Comparison of ENCODE assay signal across 1 cellular context in the genomic region with DNA sequence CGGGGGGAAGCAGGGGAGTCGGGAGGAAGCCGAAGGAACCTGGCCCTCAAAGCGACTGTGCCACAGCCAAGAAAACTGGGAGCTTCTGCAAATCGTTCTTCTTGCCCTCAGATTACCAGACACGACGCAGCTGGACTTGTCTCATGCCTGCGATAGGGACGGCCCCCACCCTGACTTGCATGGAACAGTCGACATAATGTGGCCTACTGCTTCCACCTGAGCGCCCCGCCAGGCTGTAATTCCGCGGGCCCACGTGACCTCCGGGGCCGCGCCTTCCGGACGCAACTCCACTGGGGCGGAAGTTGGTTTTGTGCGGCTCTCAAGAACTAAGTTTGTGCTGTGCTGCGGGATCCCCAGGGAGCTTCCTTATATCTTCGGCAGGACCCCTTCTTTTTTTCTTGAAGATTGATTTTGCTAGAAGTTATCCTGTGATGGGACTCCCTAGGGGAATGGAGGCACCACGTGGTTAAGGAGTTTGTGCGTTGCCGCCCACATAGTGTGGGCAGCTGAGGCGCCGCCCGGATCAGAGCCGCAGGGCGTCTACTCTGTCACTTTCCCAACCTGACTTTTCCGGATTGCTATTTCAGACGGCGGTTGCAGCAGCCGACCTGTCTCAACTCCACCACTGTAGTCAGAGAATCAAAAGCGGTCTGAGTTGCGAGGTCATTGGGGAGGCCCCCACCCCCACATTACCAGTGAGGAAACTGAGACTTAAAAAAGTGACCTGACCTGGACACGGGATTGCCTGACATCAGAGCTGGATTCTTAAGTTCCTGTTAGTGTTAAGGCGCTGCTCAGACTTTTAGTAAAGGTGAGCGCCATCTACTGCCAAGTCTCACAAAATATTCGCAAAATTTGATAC.
TF ChIP-seq lines count a peak whose summit lies in the region.

No MANE protein-coding gene starts in this region.

TF ChIP-seq in K562, 482 proteins besides CTCF, POLR2A, EP300 and RAD21 (continued from another document and continues in another):
- TF ChIP-seq, protein P1, sequence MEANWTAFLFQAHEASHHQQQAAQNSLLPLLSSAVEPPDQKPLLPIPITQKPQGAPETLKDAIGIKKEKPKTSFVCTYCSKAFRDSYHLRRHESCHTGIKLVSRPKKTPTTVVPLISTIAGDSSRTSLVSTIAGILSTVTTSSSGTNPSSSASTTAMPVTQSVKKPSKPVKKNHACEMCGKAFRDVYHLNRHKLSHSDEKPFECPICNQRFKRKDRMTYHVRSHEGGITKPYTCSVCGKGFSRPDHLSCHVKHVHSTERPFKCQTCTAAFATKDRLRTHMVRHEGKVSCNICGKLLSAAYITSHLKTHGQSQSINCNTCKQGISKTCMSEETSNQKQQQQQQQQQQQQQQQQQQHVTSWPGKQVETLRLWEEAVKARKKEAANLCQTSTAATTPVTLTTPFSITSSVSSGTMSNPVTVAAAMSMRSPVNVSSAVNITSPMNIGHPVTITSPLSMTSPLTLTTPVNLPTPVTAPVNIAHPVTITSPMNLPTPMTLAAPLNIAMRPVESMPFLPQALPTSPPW (CRISPR knock-in tag; IDR thresholded peaks at IDR 0.05), result peak; percentile 78
- TF ChIP-seq ZNF77 (CRISPR knock-in tag; IDR thresholded peaks at IDR 0.05) (no peak), NEUROD1 (IDR thresholded peaks at IDR 0.05; ENCODE audit: borderline replicate concordance, low read depth, low read length, partially characterized antibody) (no peak), PTBP1 (IDR thresholded peaks at IDR 0.05; ENCODE audit: low read depth, low read length) (no peak), RNF2 (IDR thresholded peaks at IDR 0.05) (0 out of 2 replicates have a peak, but pooled peaks have one; percentile 41), TAF7 (tag; IDR thresholded peaks at IDR 0.05) (no peak), TAF15 (IDR thresholded peaks at IDR 0.05; ENCODE audit: low read depth, low read length) (no peak), MTA3 (IDR thresholded peaks at IDR 0.05; ENCODE audit: borderline replicate concordance) (no peak; the same call in 1 of the 2 replicates), JUNB (CRISPR knock-in tag; conservative IDR thresholded peaks at IDR 0.05) (no peak), TRIM28 (IDR thresholded peaks at IDR 0.05) (no peak), EWSR1 (IDR thresholded peaks at IDR 0.05; ENCODE audit: borderline replicate concordance, low read depth, partially characterized antibody) (no peak), ERF (CRISPR knock-in tag; IDR thresholded peaks at IDR 0.05) (no peak), ZNF444 (CRISPR knock-in tag; IDR thresholded peaks at IDR 0.05) (no peak), ZNF23 (CRISPR knock-in tag; IDR thresholded peaks at IDR 0.05) (no peak), RB1 (IDR thresholded peaks at IDR 0.05; ENCODE audit: low read depth) (peak; percentile 77; the same call in 1 of the 2 replicates), GTF2F1 (IDR thresholded peaks at IDR 0.05; ENCODE audit: low read depth, low read length) (no peak), ZBTB7A (IDR thresholded peaks at IDR 0.05; ENCODE audit: borderline replicate concordance, control insufficient read depth, low read depth, low read length) (no peak), JUN (IDR thresholded peaks at IDR 0.05; ENCODE audit: borderline replicate concordance, low read depth, low read length) (peak; percentile 5; the same call in 1 of the 2 replicates), JUN (CRISPR knock-in tag; IDR thresholded peaks at IDR 0.05; ENCODE audit: borderline replicate concordance) (no peak), TEAD4 (IDR thresholded peaks at IDR 0.05; ENCODE audit: low read length) (peak; percentile 17), TEAD4 (CRISPR knock-in tag; IDR thresholded peaks at IDR 0.05; ENCODE audit: borderline replicate concordance) (no peak), ZNF146 (CRISPR knock-in tag; IDR thresholded peaks at IDR 0.05; ENCODE audit: unreplicated experiment) (no peak), SUPT5H (IDR thresholded peaks at IDR 0.05) (peak; percentile 50), ZNF316 (IDR thresholded peaks at IDR 0.05) (no peak), HIVEP1 (CRISPR knock-in tag; IDR thresholded peaks at IDR 0.05) (no peak), YY1 (IDR thresholded peaks at IDR 0.05; ENCODE audit: borderline replicate concordance in 1 of 3, control insufficient read depth in 1 of 3, extremely low read depth in 1 of 3, insufficient read depth in 3 of 3, insufficient read length in 1 of 3, insufficient replicate concordance in 2 of 3, low read depth in 1 of 3, low read length in 2 of 3) (peak in 2 of 3 experiments; percentile 47 to 70), KLF10 (CRISPR knock-in tag; IDR thresholded peaks at IDR 0.05) (no peak), L3MBTL2 (IDR thresholded peaks at IDR 0.05) (peak; percentile 75), ZBED1 (IDR thresholded peaks at IDR 0.05) (0 out of 2 replicates have a peak, but pooled peaks have one; percentile 51), MTA2 (IDR thresholded peaks at IDR 0.05; ENCODE audit: low read depth) (no peak; the same call in 1 of the 2 replicates), TAF9B (IDR thresholded peaks at IDR 0.05; ENCODE audit: partially characterized antibody) (peak; percentile 25), ZNF589 (CRISPR knock-in tag; IDR thresholded peaks at IDR 0.05; ENCODE audit: low read depth) (0 out of 2 replicates have a peak, but pooled peaks have one; percentile 74), FOXA1 (IDR thresholded peaks at IDR 0.05; ENCODE audit: borderline replicate concordance) (no peak), NR2C2 (CRISPR knock-in tag; IDR thresholded peaks at IDR 0.05) (0 out of 2 replicates have a peak, but pooled peaks have one; percentile 31), NR2C2 (tag; IDR thresholded peaks at IDR 0.05) (peak; percentile 77)
- TF ChIP-seq, protein P2, sequence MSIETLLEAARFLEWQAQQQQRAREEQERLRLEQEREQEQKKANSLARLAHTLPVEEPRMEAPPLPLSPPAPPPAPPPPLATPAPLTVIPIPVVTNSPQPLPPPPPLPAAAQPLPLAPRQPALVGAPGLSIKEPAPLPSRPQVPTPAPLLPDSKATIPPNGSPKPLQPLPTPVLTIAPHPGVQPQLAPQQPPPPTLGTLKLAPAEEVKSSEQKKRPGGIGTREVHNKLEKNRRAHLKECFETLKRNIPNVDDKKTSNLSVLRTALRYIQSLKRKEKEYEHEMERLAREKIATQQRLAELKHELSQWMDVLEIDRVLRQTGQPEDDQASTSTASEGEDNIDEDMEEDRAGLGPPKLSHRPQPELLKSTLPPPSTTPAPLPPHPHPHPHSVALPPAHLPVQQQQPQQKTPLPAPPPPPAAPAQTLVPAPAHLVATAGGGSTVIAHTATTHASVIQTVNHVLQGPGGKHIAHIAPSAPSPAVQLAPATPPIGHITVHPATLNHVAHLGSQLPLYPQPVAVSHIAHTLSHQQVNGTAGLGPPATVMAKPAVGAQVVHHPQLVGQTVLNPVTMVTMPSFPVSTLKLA (conservative IDR thresholded peaks at IDR 0.05), result peak; percentile 99
- TF ChIP-seq, protein P3, sequence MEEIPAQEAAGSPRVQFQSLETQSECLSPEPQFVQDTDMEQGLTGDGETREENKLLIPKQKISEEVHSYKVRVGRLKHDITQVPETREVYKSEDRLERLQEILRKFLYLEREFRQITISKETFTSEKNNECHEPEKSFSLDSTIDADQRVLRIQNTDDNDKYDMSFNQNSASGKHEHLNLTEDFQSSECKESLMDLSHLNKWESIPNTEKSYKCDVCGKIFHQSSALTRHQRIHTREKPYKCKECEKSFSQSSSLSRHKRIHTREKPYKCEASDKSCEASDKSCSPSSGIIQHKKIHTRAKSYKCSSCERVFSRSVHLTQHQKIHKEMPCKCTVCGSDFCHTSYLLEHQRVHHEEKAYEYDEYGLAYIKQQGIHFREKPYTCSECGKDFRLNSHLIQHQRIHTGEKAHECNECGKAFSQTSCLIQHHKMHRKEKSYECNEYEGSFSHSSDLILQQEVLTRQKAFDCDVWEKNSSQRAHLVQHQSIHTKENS (CRISPR knock-in tag; IDR thresholded peaks at IDR 0.05), result no peak
- TF ChIP-seq, protein P4, sequence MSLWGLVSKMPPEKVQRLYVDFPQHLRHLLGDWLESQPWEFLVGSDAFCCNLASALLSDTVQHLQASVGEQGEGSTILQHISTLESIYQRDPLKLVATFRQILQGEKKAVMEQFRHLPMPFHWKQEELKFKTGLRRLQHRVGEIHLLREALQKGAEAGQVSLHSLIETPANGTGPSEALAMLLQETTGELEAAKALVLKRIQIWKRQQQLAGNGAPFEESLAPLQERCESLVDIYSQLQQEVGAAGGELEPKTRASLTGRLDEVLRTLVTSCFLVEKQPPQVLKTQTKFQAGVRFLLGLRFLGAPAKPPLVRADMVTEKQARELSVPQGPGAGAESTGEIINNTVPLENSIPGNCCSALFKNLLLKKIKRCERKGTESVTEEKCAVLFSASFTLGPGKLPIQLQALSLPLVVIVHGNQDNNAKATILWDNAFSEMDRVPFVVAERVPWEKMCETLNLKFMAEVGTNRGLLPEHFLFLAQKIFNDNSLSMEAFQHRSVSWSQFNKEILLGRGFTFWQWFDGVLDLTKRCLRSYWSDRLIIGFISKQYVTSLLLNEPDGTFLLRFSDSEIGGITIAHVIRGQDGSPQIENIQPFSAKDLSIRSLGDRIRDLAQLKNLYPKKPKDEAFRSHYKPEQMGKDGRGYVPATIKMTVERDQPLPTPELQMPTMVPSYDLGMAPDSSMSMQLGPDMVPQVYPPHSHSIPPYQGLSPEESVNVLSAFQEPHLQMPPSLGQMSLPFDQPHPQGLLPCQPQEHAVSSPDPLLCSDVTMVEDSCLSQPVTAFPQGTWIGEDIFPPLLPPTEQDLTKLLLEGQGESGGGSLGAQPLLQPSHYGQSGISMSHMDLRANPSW (CRISPR knock-in tag; IDR thresholded peaks at IDR 0.05), result no peak
- TF ChIP-seq, protein P5, sequence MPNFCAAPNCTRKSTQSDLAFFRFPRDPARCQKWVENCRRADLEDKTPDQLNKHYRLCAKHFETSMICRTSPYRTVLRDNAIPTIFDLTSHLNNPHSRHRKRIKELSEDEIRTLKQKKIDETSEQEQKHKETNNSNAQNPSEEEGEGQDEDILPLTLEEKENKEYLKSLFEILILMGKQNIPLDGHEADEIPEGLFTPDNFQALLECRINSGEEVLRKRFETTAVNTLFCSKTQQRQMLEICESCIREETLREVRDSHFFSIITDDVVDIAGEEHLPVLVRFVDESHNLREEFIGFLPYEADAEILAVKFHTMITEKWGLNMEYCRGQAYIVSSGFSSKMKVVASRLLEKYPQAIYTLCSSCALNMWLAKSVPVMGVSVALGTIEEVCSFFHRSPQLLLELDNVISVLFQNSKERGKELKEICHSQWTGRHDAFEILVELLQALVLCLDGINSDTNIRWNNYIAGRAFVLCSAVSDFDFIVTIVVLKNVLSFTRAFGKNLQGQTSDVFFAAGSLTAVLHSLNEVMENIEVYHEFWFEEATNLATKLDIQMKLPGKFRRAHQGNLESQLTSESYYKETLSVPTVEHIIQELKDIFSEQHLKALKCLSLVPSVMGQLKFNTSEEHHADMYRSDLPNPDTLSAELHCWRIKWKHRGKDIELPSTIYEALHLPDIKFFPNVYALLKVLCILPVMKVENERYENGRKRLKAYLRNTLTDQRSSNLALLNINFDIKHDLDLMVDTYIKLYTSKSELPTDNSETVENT (CRISPR knock-in tag; IDR thresholded peaks at IDR 0.05), result no peak
- TF ChIP-seq, protein P6, sequence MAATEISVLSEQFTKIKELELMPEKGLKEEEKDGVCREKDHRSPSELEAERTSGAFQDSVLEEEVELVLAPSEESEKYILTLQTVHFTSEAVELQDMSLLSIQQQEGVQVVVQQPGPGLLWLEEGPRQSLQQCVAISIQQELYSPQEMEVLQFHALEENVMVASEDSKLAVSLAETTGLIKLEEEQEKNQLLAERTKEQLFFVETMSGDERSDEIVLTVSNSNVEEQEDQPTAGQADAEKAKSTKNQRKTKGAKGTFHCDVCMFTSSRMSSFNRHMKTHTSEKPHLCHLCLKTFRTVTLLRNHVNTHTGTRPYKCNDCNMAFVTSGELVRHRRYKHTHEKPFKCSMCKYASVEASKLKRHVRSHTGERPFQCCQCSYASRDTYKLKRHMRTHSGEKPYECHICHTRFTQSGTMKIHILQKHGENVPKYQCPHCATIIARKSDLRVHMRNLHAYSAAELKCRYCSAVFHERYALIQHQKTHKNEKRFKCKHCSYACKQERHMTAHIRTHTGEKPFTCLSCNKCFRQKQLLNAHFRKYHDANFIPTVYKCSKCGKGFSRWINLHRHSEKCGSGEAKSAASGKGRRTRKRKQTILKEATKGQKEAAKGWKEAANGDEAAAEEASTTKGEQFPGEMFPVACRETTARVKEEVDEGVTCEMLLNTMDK (IDR thresholded peaks at IDR 0.05; ENCODE audit: borderline replicate concordance, insufficient read depth, low read depth, low read length, poor library complexity, severe bottlenecking), result peak; percentile 33
- TF ChIP-seq, protein P7, sequence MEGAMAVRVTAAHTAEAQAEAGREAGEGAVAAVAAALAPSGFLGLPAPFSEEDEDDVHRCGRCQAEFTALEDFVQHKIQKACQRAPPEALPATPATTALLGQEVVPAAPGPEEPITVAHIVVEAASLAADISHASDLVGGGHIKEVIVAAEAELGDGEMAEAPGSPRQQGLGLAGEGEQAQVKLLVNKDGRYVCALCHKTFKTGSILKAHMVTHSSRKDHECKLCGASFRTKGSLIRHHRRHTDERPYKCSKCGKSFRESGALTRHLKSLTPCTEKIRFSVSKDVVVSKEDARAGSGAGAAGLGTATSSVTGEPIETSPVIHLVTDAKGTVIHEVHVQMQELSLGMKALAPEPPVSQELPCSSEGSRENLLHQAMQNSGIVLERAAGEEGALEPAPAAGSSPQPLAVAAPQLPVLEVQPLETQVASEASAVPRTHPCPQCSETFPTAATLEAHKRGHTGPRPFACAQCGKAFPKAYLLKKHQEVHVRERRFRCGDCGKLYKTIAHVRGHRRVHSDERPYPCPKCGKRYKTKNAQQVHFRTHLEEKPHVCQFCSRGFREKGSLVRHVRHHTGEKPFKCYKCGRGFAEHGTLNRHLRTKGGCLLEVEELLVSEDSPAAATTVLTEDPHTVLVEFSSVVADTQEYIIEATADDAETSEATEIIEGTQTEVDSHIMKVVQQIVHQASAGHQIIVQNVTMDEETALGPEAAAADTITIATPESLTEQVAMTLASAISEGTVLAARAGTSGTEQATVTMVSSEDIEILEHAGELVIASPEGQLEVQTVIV (CRISPR knock-in tag; IDR thresholded peaks at IDR 0.05; ENCODE audit: borderline replicate concordance), result no peak
- TF ChIP-seq, protein P8, sequence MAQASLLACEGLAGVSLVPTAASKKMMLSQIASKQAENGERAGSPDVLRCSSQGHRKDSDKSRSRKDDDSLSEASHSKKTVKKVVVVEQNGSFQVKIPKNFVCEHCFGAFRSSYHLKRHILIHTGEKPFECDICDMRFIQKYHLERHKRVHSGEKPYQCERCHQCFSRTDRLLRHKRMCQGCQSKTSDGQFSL (CRISPR knock-in tag; IDR thresholded peaks at IDR 0.05), result no peak
- TF ChIP-seq, protein P8 (tag; IDR thresholded peaks at IDR 0.05), result no peak
- TF ChIP-seq, protein P9, sequence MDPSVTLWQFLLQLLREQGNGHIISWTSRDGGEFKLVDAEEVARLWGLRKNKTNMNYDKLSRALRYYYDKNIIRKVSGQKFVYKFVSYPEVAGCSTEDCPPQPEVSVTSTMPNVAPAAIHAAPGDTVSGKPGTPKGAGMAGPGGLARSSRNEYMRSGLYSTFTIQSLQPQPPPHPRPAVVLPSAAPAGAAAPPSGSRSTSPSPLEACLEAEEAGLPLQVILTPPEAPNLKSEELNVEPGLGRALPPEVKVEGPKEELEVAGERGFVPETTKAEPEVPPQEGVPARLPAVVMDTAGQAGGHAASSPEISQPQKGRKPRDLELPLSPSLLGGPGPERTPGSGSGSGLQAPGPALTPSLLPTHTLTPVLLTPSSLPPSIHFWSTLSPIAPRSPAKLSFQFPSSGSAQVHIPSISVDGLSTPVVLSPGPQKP (CRISPR knock-in tag; IDR thresholded peaks at IDR 0.05), result no peak
